In genomic region chr16:14015948-14016347, GRCh38 we compare ENCODE assay signal across 9 cellular contexts. TPM values are rescaled to one million over a fixed set of nuclear protein-coding genes. Genes with fewer than 3 reads are reported as not detected.
DNase-seq lines count a peak whose midpoint lies in the region; ATAC-seq and TF ChIP-seq lines count a peak whose summit lies in the region.
"Had no signal": no experiment of that assay in that cellular context is flagged by ENCODE, and none has a peak within 500 bp of the region (broad histone marks: within the 10 kb centered on the region; RNA-seq: fewer than 3 reads in every experiment).

No MANE protein-coding gene starts in this region.

- no peak overlapping the region for H3K23ac ChIP-seq in H9 (ENCODE audit: insufficient read length, low read depth, low read length)

- H3K27me3 Mint-ChIP-seq in H9 (ENCODE audit: low read depth): no peaks in the 10 kb centered on the region; the same call in 1 of the 2 replicates
- peaks cover 8% of the 10 kb centered on the region for H3K27me3 Mint-ChIP-seq in nephron progenitor cell (ENCODE audit: low read depth, poor library complexity)

- no peak for ATAC-seq in GM21717 (IDR thresholded peaks at IDR 0.05; ENCODE audit: unreplicated experiment)

- H2BK20ac ChIP-seq in H9 (ENCODE audit: low read depth, low read length, poor library complexity, severe bottlenecking): no peak overlapping the region

- H4K5ac ChIP-seq in H9 (ENCODE audit: insufficient read length, low read depth, low read length): no peak overlapping the region

- H3K36me3 Mint-ChIP-seq in H9 (ENCODE audit: insufficient read depth in 1 of 3, low read depth in 3 of 3): no peaks in the 10 kb centered on the region
- H3K36me3 Mint-ChIP-seq in nephron progenitor cell (ENCODE audit: low read depth): no peaks in the 10 kb centered on the region

- no peak overlapping the region for H4K8ac ChIP-seq in H9 (replicated peaks; ENCODE audit: insufficient read length, low read depth, low read length)

- no peak overlapping the region for H4K91ac ChIP-seq in H9 (ENCODE audit: insufficient read length, low read depth, low read length)

- peaks cover 21 to 22% of the 10 kb centered on the region in 2 experiments for H3K4me1 Mint-ChIP-seq in H9
- peaks cover 43% of the 10 kb centered on the region for H3K4me1 Mint-ChIP-seq in nephron progenitor cell
- H3K4me1 Mint-ChIP-seq: central memory CD8-positive, alpha-beta T cell had no signal

- H2AK5ac ChIP-seq in H9 (ENCODE audit: insufficient read length, low read length): no peak overlapping the region

- H2AFZ ChIP-seq in H9 (ENCODE audit: low read length): no peak overlapping the region

- H3K9me3 Mint-ChIP-seq in H9 (no peaks in the 10 kb centered on the region; a peak in 1 of 5 replicates), nephron progenitor cell (no peaks in the 10 kb centered on the region)
- H3K9me3 Mint-ChIP-seq: central memory CD8-positive, alpha-beta T cell had no signal

- H3K4me1 ChIP-seq in H9 (ENCODE audit: insufficient read depth, low read length) (peaks cover 6% of the 10 kb centered on the region), subcutaneous abdominal adipose tissue (ENCODE audit: control insufficient read depth in 5 of 5, insufficient read depth in 5 of 5, low read length in 5 of 5) (peaks cover 19 to 50% (median 45%) of the 10 kb centered on the region in 5 donors)

- no peak overlapping the region for H2BK5ac ChIP-seq in H9 (ENCODE audit: insufficient read length, low read length)

- H3K14ac ChIP-seq in H9 (ENCODE audit: insufficient read depth, low read length): no peak overlapping the region

- TF ChIP-seq CTCF in H9 (conservative IDR thresholded peaks at IDR 0.05) (no peak), brain microvascular endothelial cell (IDR thresholded peaks at IDR 0.05; ENCODE audit: low read depth, low read length, missing control alignments) (no peak), WERI-Rb-1 (IDR thresholded peaks at IDR 0.05; ENCODE audit: low read depth, low read length) (no peak), nephron progenitor cell (IDR thresholded peaks at IDR 0.05) (no peak)

- no CpG with 5 or more reads among the region's 2 CpGs for WGBS in H9 (ENCODE audit: extremely low coverage, insufficient read length, low lambda C conversion rate)

- in situ Hi-C loops in brain microvascular endothelial cell (cut with HindIII; ENCODE audit: low pct_ligation_motif_present, low sequenced_read_pairs): no loop called here

- no peaks in the 10 kb centered on the region for H3K79me1 ChIP-seq in H9 (ENCODE audit: insufficient read depth, low read depth, low read length, poor library complexity, severe bottlenecking)

- no peak overlapping the region for H3K56ac ChIP-seq in H9 (ENCODE audit: insufficient read length, low read depth, low read length)

- H3K4me2 ChIP-seq in H9 (ENCODE audit: insufficient read depth, insufficient read length, low read length): no peak overlapping the region

- H2BK12ac ChIP-seq in H9 (ENCODE audit: insufficient read length, low read depth, low read length): no peak overlapping the region

- no peaks in the 10 kb centered on the region for H3K36me3 ChIP-seq in brain microvascular endothelial cell (replicated peaks)
- H3K36me3 ChIP-seq in subcutaneous abdominal adipose tissue (ENCODE audit: control insufficient read depth in 5 of 5, insufficient read depth in 5 of 5, low read length in 5 of 5): no peaks in the 10 kb centered on the region
- H3K36me3 ChIP-seq in WERI-Rb-1: no peaks in the 10 kb centered on the region

- no peak overlapping the region for H3K4ac ChIP-seq in H9 (ENCODE audit: low read depth, low read length)

- H3K4me3 Mint-ChIP-seq in H9 (no peak overlapping the region), nephron progenitor cell (no peak overlapping the region)
- H3K4me3 Mint-ChIP-seq: central memory CD8-positive, alpha-beta T cell had no signal

- no peaks in the 10 kb centered on the region for H3K23me2 ChIP-seq in H9 (ENCODE audit: insufficient read length, low read depth, low read length, poor library complexity, severe bottlenecking)

- H3K4me3 ChIP-seq in brain microvascular endothelial cell (ENCODE audit: low read depth, low read length) (no peak overlapping the region), subcutaneous abdominal adipose tissue (ENCODE audit: low read depth in 1 of 5, low read length in 5 of 5) (peak overlapping the region in 4 of 5 donors; percentile 25 to 55 (median 43)), WERI-Rb-1 (ENCODE audit: low read depth, low read length) (no peak overlapping the region)

- no peak overlapping the region for H3K18ac ChIP-seq in H9 (ENCODE audit: insufficient read length, low read depth, low read length)

- DNase-seq in H9: no peak
- peak; percentile 42 for DNase-seq in brain microvascular endothelial cell
- peak; percentile 21 for DNase-seq in hepatic stellate cell (ENCODE audit: low spot score)
- no peak for DNase-seq in WERI-Rb-1
- no peak for DNase-seq in Kasumi-1 (lab: John Stamatoyannopoulos, UW)
- no peak for DNase-seq in nephron progenitor cell

- H3T11ph ChIP-seq in H9 (ENCODE audit: low read length): no peak overlapping the region

- H4K20me1 ChIP-seq in H9 (ENCODE audit: control insufficient read depth, insufficient read depth, insufficient read length): no peaks in the 10 kb centered on the region

- H3K9me3 ChIP-seq in H9 (ENCODE audit: control insufficient read depth, low read depth, low read length) (no peaks in the 10 kb centered on the region), subcutaneous abdominal adipose tissue (ENCODE audit: control insufficient read depth in 5 of 5, low read length in 5 of 5) (no peaks in the 10 kb centered on the region), WERI-Rb-1 (ENCODE audit: severe bottlenecking) (no peaks in the 10 kb centered on the region)

- H2BK120ac ChIP-seq in H9 (ENCODE audit: low read depth, low read length, poor library complexity, severe bottlenecking): no peak overlapping the region

- H3K27ac ChIP-seq in H9 (ENCODE audit: insufficient read length, low read depth, low read length): no peak overlapping the region
- no peak overlapping the region for H3K27ac ChIP-seq in brain microvascular endothelial cell
- peak overlapping the region; percentile 93 for H3K27ac ChIP-seq in subcutaneous abdominal adipose tissue (ENCODE audit: low read depth, low read length)
- H3K27ac ChIP-seq in WERI-Rb-1: no peak overlapping the region

- H3K9ac ChIP-seq in H9 (ENCODE audit: extremely low read depth, insufficient read length, low read length) (no peak overlapping the region), subcutaneous abdominal adipose tissue (ENCODE audit: low read length in 5 of 5) (peak overlapping the region in 2 of 5 donors; percentile 9 to 32)

- no peak overlapping the region for H2BK15ac ChIP-seq in H9 (ENCODE audit: low read depth, low read length)

- H3K79me2 ChIP-seq in H9 (ENCODE audit: insufficient read depth, low read length): no peaks in the 10 kb centered on the region

- peak overlapping the region; percentile 2 to 26 (median 3); a peak in 4 of 7 replicates for H3K27ac Mint-ChIP-seq in H9
- no peak overlapping the region for H3K27ac Mint-ChIP-seq in nephron progenitor cell

- no peaks in the 10 kb centered on the region for H3K27me3 ChIP-seq in H9 (ENCODE audit: insufficient read depth, low read length)
- H3K27me3 ChIP-seq in brain microvascular endothelial cell (replicated peaks): no peaks in the 10 kb centered on the region
- no peaks in the 10 kb centered on the region for H3K27me3 ChIP-seq in subcutaneous abdominal adipose tissue (ENCODE audit: control insufficient read depth in 5 of 5, insufficient read depth in 4 of 5, low read length in 5 of 5)
- H3K27me3 ChIP-seq in WERI-Rb-1 (ENCODE audit: insufficient read depth, low read depth, severe bottlenecking): no peaks in the 10 kb centered on the region

RNA-seq across cellular contexts. Expression of gene MRTFB, which starts 55.2 kb away (rescaled TPM):
- 27.3 and 29.9 TPM in 2 replicates for total RNA-seq in H9 (2021)

Comparison
In these comparisons a context has a peak if more than half of its experiments do, and no peak if none do; other contexts are left out.
1. DNase-seq: peak in brain microvascular endothelial cell (single experiment) and hepatic stellate cell (single experiment); none in H9 (single experiment), WERI-Rb-1 (single experiment), Kasumi-1 (0 of 2) and nephron progenitor cell (single experiment).
2. H3K4me3 ChIP-seq: peak in subcutaneous abdominal adipose tissue (4 of 5); none in brain microvascular endothelial cell (single experiment) and WERI-Rb-1 (single experiment).